Comparison of ENCODE assay signal across 16 cellular contexts in the genomic region with DNA sequence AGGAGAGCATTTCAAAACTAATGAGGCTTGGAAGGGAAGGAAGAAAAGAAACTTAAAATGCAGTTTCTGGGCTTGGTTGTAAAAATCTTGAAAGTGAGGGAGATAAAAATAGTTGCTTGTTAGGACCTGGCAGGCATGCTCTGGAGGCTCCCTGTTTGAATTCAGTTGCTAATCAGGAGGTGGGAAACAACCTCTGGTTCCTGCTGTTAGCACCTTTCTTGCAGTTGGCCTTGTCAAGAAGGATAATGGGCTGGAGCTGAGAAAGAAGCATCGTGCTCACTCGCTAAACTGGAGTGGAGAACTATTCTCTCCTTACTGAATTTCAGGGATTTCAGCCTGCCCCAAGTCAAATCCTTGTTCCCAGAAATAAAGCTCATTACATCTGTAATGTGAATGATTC. TPM values are rescaled to one million over a fixed set of nuclear protein-coding genes. Genes with fewer than 3 reads are reported as not detected.
DNase-seq lines count a peak whose midpoint lies in the region; ATAC-seq, FAIRE-seq and TF ChIP-seq lines count a peak whose summit lies in the region.
"Had no signal": no experiment of that assay in that cellular context is flagged by ENCODE, and none has a peak within 500 bp of the region (broad histone marks: within the 10 kb centered on the region; RNA-seq: fewer than 3 reads in every experiment).

No MANE protein-coding gene starts in this region.

- H3K27ac Mint-ChIP-seq in Caco-2 (ENCODE audit: unreplicated experiment) (peak overlapping the region; percentile 57), HFFc6 (no peak overlapping the region)

- in situ Hi-C loops in GM12878 (cut with MboI) = no loop called here

- H3K36me3 Mint-ChIP-seq in Caco-2 (ENCODE audit: insufficient read depth, unreplicated experiment) = peaks cover 13% of the 10 kb centered on the region
- no peaks in the 10 kb centered on the region for H3K36me3 Mint-ChIP-seq in HFFc6 (ENCODE audit: low read depth)

- POLR2A ChIA-PET in AG04450 (lab: Yijun Ruan, JAX) (no interaction called here), Caco-2 (lab: Charles Lee) (no interaction called here), GM12878 (lab: Charles Lee) (interaction anchor here (0.7 to 1.2 kb wide), 4 partner anchors 10 to 49 kb away, joined by 3 to 5 read pairs (median 4); a partner anchor contains a TSS)

- WGBS in GM12878 (ENCODE audit: insufficient coverage, insufficient replicate concordance, low lambda C conversion rate, missing lambda C conversion rate) = 83% methylated on average over 2 of the region's 2 CpGs

- no peaks in the 10 kb centered on the region; the same call in 1 of the 2 replicates for H4K20me1 ChIP-seq in GM12878 (ENCODE audit: control insufficient read depth, insufficient read depth)

- DNase-seq in AG04450 (ENCODE audit: low read depth, low spot score) (no peak), Caco-2 (no peak), GM12878 (ENCODE audit: low read depth, low spot score) (no peak), iPS-NIHi7 (ENCODE audit: extremely low spot score) (peak; percentile 71), NK-92 (lab: John Stamatoyannopoulos, UW; ENCODE audit: unreplicated experiment) (no peak), NCI-H82 treated with DMSO at 0.1 percent for 48 hours (lab: John Stamatoyannopoulos, UW; ENCODE audit: unreplicated experiment) (no peak), HFFc6 (no peak)
- DNase-seq: left ventricle myocardium inferior, NCI-H2081, NCI-H510A treated with DMSO at 0.1 percent for 48 hours, ovary, right lobe of liver, SHP77 treated with DMSO at 0.1 percent for 48 hours had no signal

- RAD21 ChIA-PET in GM12878 (lab: Charles Lee; ENCODE audit: unreplicated experiment) = interaction anchor here (0.8 to 1.5 kb wide), 5 partner anchors 15 to 114 kb away, joined by 3 to 7 read pairs (median 4); a partner anchor contains a TSS

- peaks cover 16% of the 10 kb centered on the region for H3K79me2 ChIP-seq in GM12878 (ENCODE audit: control insufficient read depth, insufficient read depth, low read length)

- TF ChIP-seq POLR2A in GM12878 (IDR thresholded peaks at IDR 0.05; ENCODE audit: low read depth, low read length) = no peak

- H3K27me3 ChIP-seq in AG04450 (ENCODE audit: control insufficient read depth, insufficient read depth, low read length) (no peaks in the 10 kb centered on the region), Caco-2 (replicated peaks; ENCODE audit: control insufficient read depth, insufficient read depth, low read length) (no peaks in the 10 kb centered on the region), GM12878 (replicated peaks in 1 of 2; ENCODE audit: control insufficient read depth in 2 of 2, insufficient read depth in 2 of 2, low read length in 1 of 2) (no peaks in the 10 kb centered on the region)
- H3K27me3 ChIP-seq: ovary, right lobe of liver had no signal

- BruUV-seq in Caco-2 (replicated peaks; lab: Mats Ljungman, UMichigan) (no TSS peak), GM12878 (replicated peaks; lab: Mats Ljungman, UMichigan) (no TSS peak)

- no peak overlapping the region for H3K4me2 ChIP-seq in GM12878 (ENCODE audit: control insufficient read depth, insufficient read depth)
- H3K4me2 ChIP-seq: KMS-11 had no signal

- H3K4me3 Mint-ChIP-seq in Caco-2 (ENCODE audit: unreplicated experiment) (no peak overlapping the region), HFFc6 (no peak overlapping the region)

- SMC1A ChIA-PET in GM12878 (lab: Charles Lee; ENCODE audit: uncharacterized antibody, unreplicated experiment) = interaction anchor here (1.3 to 1.7 kb wide), 3 partner anchors 10 to 24 kb away, joined by 4 to 8 read pairs (median 5); a partner anchor contains a TSS

- H3K27me3 Mint-ChIP-seq in Caco-2 (ENCODE audit: insufficient read depth, unreplicated experiment) (no peaks in the 10 kb centered on the region), HFFc6 (ENCODE audit: insufficient read depth) (no peaks in the 10 kb centered on the region)

- no peak for ATAC-seq in GM12878
- no peak for ATAC-seq in GM18517 (IDR thresholded peaks at IDR 0.05; ENCODE audit: unreplicated experiment)
- ATAC-seq: right lobe of liver had no signal

- H3K9me3 Mint-ChIP-seq in Caco-2 (ENCODE audit: unreplicated experiment) (no peaks in the 10 kb centered on the region), HFFc6 (no peaks in the 10 kb centered on the region)

- intact Hi-C loops in Caco-2 (cut with micrococcal nuclease; ENCODE audit: unreplicated experiment) (loop anchor here (5.0 kb wide), 1 partner anchor 87 kb away; a partner anchor contains a TSS), GM12878 (cut with micrococcal nuclease; ENCODE audit: unreplicated experiment) (no loop called here)

- H3K4me1 ChIP-seq in Caco-2 (peaks cover 30% of the 10 kb centered on the region), GM12878 (ENCODE audit: control insufficient read depth, insufficient read depth, low read length) (peaks cover 35% of the 10 kb centered on the region)
- H3K4me1 ChIP-seq: right lobe of liver had no signal

- no peak for TF ChIP-seq RAD21 in GM12878 (IDR thresholded peaks at IDR 0.05; ENCODE audit: insufficient read depth, low read depth, low read length)

- FAIRE-seq in GM12878 (lab: Jason Lieb, UNC) = no peak
- FAIRE-seq: H54 had no signal

- TF ChIP-seq CTCF in AG04450 (IDR thresholded peaks at IDR 0.05; ENCODE audit: low read depth, low read length) = no peak
- TF ChIP-seq CTCF in Caco-2 (IDR thresholded peaks at IDR 0.05; ENCODE audit: insufficient read depth in 1 of 2, low read depth in 1 of 2, low read length in 1 of 2, severe bottlenecking in 1 of 2, unreplicated experiment in 1 of 2) = no peak
- TF ChIP-seq CTCF in GM12878 (IDR thresholded peaks at IDR 0.05 in 2 of 3, conservative IDR thresholded peaks at IDR 0.05 in 1 of 3; ENCODE audit: control insufficient read depth in 2 of 3, extremely low read depth in 1 of 3, insufficient read depth in 1 of 3, low read depth in 3 of 3, low read length in 3 of 3) = no peak
- TF ChIP-seq CTCF in HFFc6 (IDR thresholded peaks at IDR 0.05) = no peak

- H3K27ac ChIP-seq in AG04450 (ENCODE audit: low read depth, low read length) = peak overlapping the region; percentile 11
- peak overlapping the region; percentile 46; the same call in 1 of the 2 replicates for H3K27ac ChIP-seq in GM12878 (ENCODE audit: control insufficient read depth, insufficient read depth)
- H3K27ac ChIP-seq: KMS-11, left ventricle myocardium inferior, ovary, right lobe of liver had no signal

- H3K9me3 ChIP-seq in AG04450 (ENCODE audit: control insufficient read depth, insufficient read depth, low read length) (no peaks in the 10 kb centered on the region), Caco-2 (no peaks in the 10 kb centered on the region), GM12878 (replicated peaks; ENCODE audit: control insufficient read depth, insufficient read depth, low read length) (no peaks in the 10 kb centered on the region)
- H3K9me3 ChIP-seq: left ventricle myocardium inferior, ovary, right lobe of liver had no signal

- H3K9ac ChIP-seq in GM12878 (ENCODE audit: control insufficient read depth, insufficient read depth, low read length) = no peak overlapping the region
- H3K9ac ChIP-seq: KMS-11 had no signal

- CTCF ChIA-PET in AG04450 (lab: Charles Lee) (interaction anchor here (2.1 kb wide), 1 partner anchor 24 kb away, joined by 14 read pairs; a partner anchor contains a TSS), Caco-2 (lab: Charles Lee) (no interaction called here), GM12878 (lab: Yijun Ruan, JAX) (interaction anchor here (1.4 to 2.5 kb wide), 3 partner anchors 18 to 38 kb away, joined by 3 to 15 read pairs (median 5); a partner anchor contains a TSS)

- H2AFZ ChIP-seq in GM12878 (ENCODE audit: control insufficient read depth, low read depth, low read length) = no peak overlapping the region

- H3K36me3 ChIP-seq in Caco-2 (ENCODE audit: control insufficient read depth, insufficient read depth, low read length) = no peaks in the 10 kb centered on the region
- peaks cover 0 to 3% of the 10 kb centered on the region in 2 experiments; a peak in 3 of 4 replicates for H3K36me3 ChIP-seq in GM12878 (ENCODE audit: control insufficient read depth in 2 of 2, insufficient read depth in 2 of 2, low read length in 1 of 2)
- H3K36me3 ChIP-seq: left ventricle myocardium inferior, ovary had no signal

- H3K4me1 Mint-ChIP-seq in Caco-2 (ENCODE audit: low read depth, unreplicated experiment) (peaks cover 24% of the 10 kb centered on the region), HFFc6 (ENCODE audit: low read depth) (peaks cover 15% of the 10 kb centered on the region)

- H3K4me3 ChIP-seq in AG04450 (ENCODE audit: low read depth, low read length) (no peak overlapping the region), Caco-2 (ENCODE audit: low read depth, low read length) (no peak overlapping the region), GM12878 (no peak overlapping the region)
- H3K4me3 ChIP-seq: left ventricle myocardium inferior, ovary, right lobe of liver had no signal

- no peak for TF ChIP-seq EP300 in GM12878 (IDR thresholded peaks at IDR 0.05; ENCODE audit: borderline replicate concordance in 1 of 2, control insufficient read depth in 1 of 2, low read depth in 2 of 2, low read length in 2 of 2)

RNA-seq across cellular contexts. Expression of a gene that starts 23.4 kb away (rescaled TPM):
- polyA plus RNA-seq in AG04450 (2011; rRNA removed) (26.5 and 31.3 TPM in 2 replicates), GM12878 (2011; rRNA removed) (14.4 TPM in 2 replicates), GM12878 (2014; fragmentation: Illumina TruSeq; extraction: Trizol) (43.7 and 49.2 TPM in 2 replicates), GM12878 (2014; fragmentation: Nextera tagmentation; extraction: Ambion mirVana) (10 to 100 TPM; 53.0 to 53.5 TPM), GM12878 (2014; rRNA removed) (18.3 and 26.6 TPM in 2 replicates), GM12878 (2016; fragmentation: Nextera tagmentation; extraction: Ambion mirVana) (10 to 100 TPM; 41.6 to 44.4 TPM)
- polyA minus RNA-seq in AG04450 (2011; rRNA and poly(A)+ RNA removed) = 7.0 and 9.6 TPM in 2 replicates
- total RNA-seq in Caco-2 (2022) (28.1 and 31.4 TPM in 2 replicates), GM12878 (2014; rRNA removed) (18.0 and 29.3 TPM in 2 replicates), GM12878 (2014; rRNA removed; fragmentation: Illumina TruSeq; extraction: Trizol) (32.2 and 32.8 TPM in 2 replicates), GM12878 (2021) (16.7 and 18.2 TPM in 2 replicates)
- total RNA-seq in GM12878 (2013; cell fraction: nucleolus; rRNA removed) = 11.5 and 13.8 TPM in 2 replicates
- 16.8 TPM for polyA plus RNA-seq in GM12878 (2011; ENCODE audit: low read depth)
- 9.3 and 16.3 TPM in 2 replicates for polyA plus RNA-seq in GM12878 (2011; cell fraction: cytosol; rRNA removed)
- polyA plus RNA-seq in GM12878 (2011; cell fraction: nucleus; rRNA removed) = 7.3 and 9.6 TPM in 2 replicates
- 12.8 and 14.5 TPM in 2 replicates for polyA plus RNA-seq in GM12878 (2012)
- polyA minus RNA-seq in GM12878 (2011; rRNA and poly(A)+ RNA removed) = 3.8 and 10.5 TPM in 2 replicates
- 3.1 and 5.3 TPM in 2 replicates for polyA minus RNA-seq in GM12878 (2011; cell fraction: cytosol; rRNA and poly(A)+ RNA removed)
- polyA minus RNA-seq in GM12878 (2011; cell fraction: nucleus; rRNA and poly(A)+ RNA removed) = 2.5 and 5.8 TPM in 2 replicates
- 10 to 100 TPM; 17.6 to 27.5 (median 22.5) TPM for total RNA-seq in HFFc6 (2021; fragmentation: NEBNext Ultra II Directional; extraction: Animal tissue kit (Norgen Biotek cat#: 25700))

RNA-seq across cellular contexts. Expression of a gene that starts 30.5 kb away (rescaled TPM):
- polyA plus RNA-seq in AG04450 (2011; rRNA removed) (5,001 and 5,274 TPM in 2 replicates), GM12878 (2011; rRNA removed) (4,164 and 5,095 TPM in 2 replicates), GM12878 (2014; fragmentation: Illumina TruSeq; extraction: Trizol) (8,511 and 8,888 TPM in 2 replicates), GM12878 (2014; fragmentation: Nextera tagmentation; extraction: Ambion mirVana) (1,000 to 10,000 TPM; 3,668 to 5,406 TPM), GM12878 (2014; rRNA removed) (6,137 and 6,404 TPM in 2 replicates), GM12878 (2016; fragmentation: Nextera tagmentation; extraction: Ambion mirVana) (1,000 to 10,000 TPM; 2,004 to 2,043 TPM)
- 3,001 and 3,339 TPM in 2 replicates for polyA minus RNA-seq in AG04450 (2011; rRNA and poly(A)+ RNA removed)
- total RNA-seq in Caco-2 (2022) (3,043 and 3,102 TPM in 2 replicates), GM12878 (2014; rRNA removed) (4,310 and 5,924 TPM in 2 replicates), GM12878 (2014; rRNA removed; fragmentation: Illumina TruSeq; extraction: Trizol) (5,024 and 5,340 TPM in 2 replicates), GM12878 (2021) (4,258 and 4,437 TPM in 2 replicates)
- 788 and 946 TPM in 2 replicates for total RNA-seq in GM12878 (2013; cell fraction: nucleolus; rRNA removed)
- polyA plus RNA-seq in GM12878 (2011; ENCODE audit: low read depth) = 3,705 TPM
- polyA plus RNA-seq in GM12878 (2011; cell fraction: cytosol; rRNA removed) = 5,374 and 6,615 TPM in 2 replicates
- 1,647 and 2,081 TPM in 2 replicates for polyA plus RNA-seq in GM12878 (2011; cell fraction: nucleus; rRNA removed)
- 4,404 and 6,661 TPM in 2 replicates for polyA plus RNA-seq in GM12878 (2012)
- 3,455 and 4,890 TPM in 2 replicates for polyA minus RNA-seq in GM12878 (2011; rRNA and poly(A)+ RNA removed)
- polyA minus RNA-seq in GM12878 (2011; cell fraction: cytosol; rRNA and poly(A)+ RNA removed) = 899 and 991 TPM in 2 replicates
- 374 and 504 TPM in 2 replicates for polyA minus RNA-seq in GM12878 (2011; cell fraction: nucleus; rRNA and poly(A)+ RNA removed)
- 1,000 to 10,000 TPM; 2,685 to 3,032 (median 2,841) TPM for total RNA-seq in HFFc6 (2021; fragmentation: NEBNext Ultra II Directional; extraction: Animal tissue kit (Norgen Biotek cat#: 25700))

RNA-seq across cellular contexts. Expression of a gene that starts 31.0 kb away (rescaled TPM):
- polyA plus RNA-seq in AG04450 (2011; rRNA removed) (11.2 and 18.1 TPM in 2 replicates), GM12878 (2011; rRNA removed) (30.0 and 50.0 TPM in 2 replicates), GM12878 (2014; fragmentation: Illumina TruSeq; extraction: Trizol) (33.6 and 38.4 TPM in 2 replicates), GM12878 (2014; fragmentation: Nextera tagmentation; extraction: Ambion mirVana) (10 to 100 TPM; 34.4 to 51.6 TPM), GM12878 (2014; rRNA removed) (13.1 and 15.6 TPM in 2 replicates), GM12878 (2016; fragmentation: Nextera tagmentation; extraction: Ambion mirVana) (10 to 100 TPM; 69.3 to 73.9 TPM)
- polyA minus RNA-seq in AG04450 (2011; rRNA and poly(A)+ RNA removed) = 5.1 and 11.6 TPM in 2 replicates
- total RNA-seq in Caco-2 (2022) (21.6 and 28.1 TPM in 2 replicates), GM12878 (2014; rRNA removed) (19.7 and 24.6 TPM in 2 replicates), GM12878 (2014; rRNA removed; fragmentation: Illumina TruSeq; extraction: Trizol) (30.2 and 31.3 TPM in 2 replicates), GM12878 (2021) (24.8 and 28.0 TPM in 2 replicates)
- 18.2 and 19.5 TPM in 2 replicates for total RNA-seq in GM12878 (2013; cell fraction: nucleolus; rRNA removed)
- polyA plus RNA-seq in GM12878 (2011; ENCODE audit: low read depth) = 7.0 TPM
- 8.4 and 8.6 TPM in 2 replicates for polyA plus RNA-seq in GM12878 (2011; cell fraction: cytosol; rRNA removed)
- 14.0 and 16.8 TPM in 2 replicates for polyA plus RNA-seq in GM12878 (2011; cell fraction: nucleus; rRNA removed)
- 9.1 and 10.0 TPM in 2 replicates for polyA plus RNA-seq in GM12878 (2012)
- 18.9 and 34.4 TPM in 2 replicates for polyA minus RNA-seq in GM12878 (2011; rRNA and poly(A)+ RNA removed)
- polyA minus RNA-seq in GM12878 (2011; cell fraction: cytosol; rRNA and poly(A)+ RNA removed) = 9.9 and 12.8 TPM in 2 replicates
- 6.0 and 8.2 TPM in 2 replicates for polyA minus RNA-seq in GM12878 (2011; cell fraction: nucleus; rRNA and poly(A)+ RNA removed)
- 10 to 100 TPM; 18.5 to 30.0 (median 25.9) TPM for total RNA-seq in HFFc6 (2021; fragmentation: NEBNext Ultra II Directional; extraction: Animal tissue kit (Norgen Biotek cat#: 25700))
